In the genomic region with DNA sequence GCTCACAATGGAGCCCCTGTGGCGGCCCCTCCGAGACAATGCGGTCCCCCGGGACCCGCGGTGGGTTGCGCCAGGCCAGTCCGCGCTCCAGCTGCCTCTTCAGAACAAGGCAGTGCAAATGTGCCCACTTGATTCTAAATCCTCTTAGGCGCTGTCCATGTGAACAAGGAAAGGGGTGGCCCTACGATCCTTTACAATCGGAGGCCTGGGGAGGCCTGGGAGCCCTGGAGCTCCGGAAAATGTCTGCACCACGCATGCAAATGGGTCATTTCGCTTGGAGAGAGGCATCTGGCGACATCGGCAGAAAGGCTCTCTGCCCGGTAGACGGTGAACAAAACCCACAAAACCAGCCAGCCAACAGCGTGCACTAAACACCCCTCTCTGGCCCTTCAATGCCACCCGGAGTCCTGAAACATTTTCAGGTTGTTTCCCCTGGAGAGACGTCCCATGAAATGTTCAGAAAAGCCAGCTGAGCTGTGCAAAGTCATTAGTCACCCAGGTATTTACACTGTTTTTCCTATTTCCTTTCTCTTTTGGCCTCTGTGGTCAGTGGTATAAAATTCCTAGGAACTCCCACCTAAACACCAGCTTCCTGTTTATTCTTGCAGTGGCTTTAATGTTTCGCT, we compare ENCODE assay signal across 1 cellular context.
TF ChIP-seq lines count a peak whose summit lies in the region.

No MANE protein-coding gene starts in this region.

TF ChIP-seq in HepG2, 621 proteins besides CTCF, POLR2A, EP300 and RAD21 (continued from another document):
- no peak for TF ChIP-seq RNF219 (CRISPR knock-in tag; IDR thresholded peaks at IDR 0.05)
- TF ChIP-seq MED13 (CRISPR knock-in tag; IDR thresholded peaks at IDR 0.05) = no peak
- no peak for TF ChIP-seq MIER3 (CRISPR knock-in tag; IDR thresholded peaks at IDR 0.05; ENCODE audit: borderline replicate concordance)
- no peak for TF ChIP-seq SIX1 (CRISPR knock-in tag; IDR thresholded peaks at IDR 0.05; ENCODE audit: borderline replicate concordance)
- TF ChIP-seq NFE2L1 (CRISPR knock-in tag; IDR thresholded peaks at IDR 0.05; ENCODE audit: borderline replicate concordance) = no peak
- no peak for TF ChIP-seq ZFAT (CRISPR knock-in tag; conservative IDR thresholded peaks at IDR 0.05)
- no peak for TF ChIP-seq ETS1 (CRISPR knock-in tag; IDR thresholded peaks at IDR 0.05)
- TF ChIP-seq MBNL3 (CRISPR knock-in tag; conservative IDR thresholded peaks at IDR 0.05) = no peak
- no peak for TF ChIP-seq FLYWCH1 (CRISPR knock-in tag; IDR thresholded peaks at IDR 0.05)
- no peak for TF ChIP-seq GLI4 (CRISPR knock-in tag; IDR thresholded peaks at IDR 0.05; ENCODE audit: borderline replicate concordance)
- no peak for TF ChIP-seq EZH2 (conservative IDR thresholded peaks at IDR 0.05; ENCODE audit: low read depth, low read length)
- TF ChIP-seq BCL6 (CRISPR knock-in tag; IDR thresholded peaks at IDR 0.05) = no peak
- TF ChIP-seq, protein P1, sequence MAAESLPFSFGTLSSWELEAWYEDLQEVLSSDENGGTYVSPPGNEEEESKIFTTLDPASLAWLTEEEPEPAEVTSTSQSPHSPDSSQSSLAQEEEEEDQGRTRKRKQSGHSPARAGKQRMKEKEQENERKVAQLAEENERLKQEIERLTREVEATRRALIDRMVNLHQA (CRISPR knock-in tag; IDR thresholded peaks at IDR 0.05) = no peak
- TF ChIP-seq, protein P2, sequence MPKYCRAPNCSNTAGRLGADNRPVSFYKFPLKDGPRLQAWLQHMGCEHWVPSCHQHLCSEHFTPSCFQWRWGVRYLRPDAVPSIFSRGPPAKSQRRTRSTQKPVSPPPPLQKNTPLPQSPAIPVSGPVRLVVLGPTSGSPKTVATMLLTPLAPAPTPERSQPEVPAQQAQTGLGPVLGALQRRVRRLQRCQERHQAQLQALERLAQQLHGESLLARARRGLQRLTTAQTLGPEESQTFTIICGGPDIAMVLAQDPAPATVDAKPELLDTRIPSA (CRISPR knock-in tag; IDR thresholded peaks at IDR 0.05; ENCODE audit: borderline replicate concordance) = no peak
